9 cellular contexts compared by ENCODE assay signal in the genomic region with DNA sequence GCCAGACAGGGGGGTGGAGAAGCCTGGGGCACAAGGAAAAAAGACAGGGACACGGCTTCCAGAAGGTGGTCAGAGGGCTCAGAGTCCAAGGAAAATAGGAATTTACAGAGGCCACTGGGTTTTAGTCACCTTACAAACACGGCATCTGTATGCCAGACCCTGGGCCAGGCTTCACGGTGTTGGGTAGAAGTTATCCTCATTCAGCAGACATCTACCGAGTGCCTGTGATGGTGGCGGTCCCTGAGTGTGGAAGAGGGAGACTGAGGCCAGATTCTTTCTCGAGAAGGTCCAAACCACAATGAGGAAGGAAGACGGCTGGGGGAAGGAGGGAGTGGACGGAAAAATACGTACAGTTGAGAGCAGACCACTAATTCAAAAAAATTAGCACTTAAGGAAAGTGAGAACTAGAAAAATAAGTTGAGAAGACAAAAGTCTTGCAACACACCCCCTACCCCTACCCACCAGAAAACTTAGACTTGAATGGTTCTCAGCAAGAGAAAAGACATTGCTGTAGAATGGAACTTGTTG. TPM values are rescaled to one million over a fixed set of nuclear protein-coding genes. Genes with fewer than 3 reads are reported as not detected.
DNase-seq lines count a peak whose midpoint lies in the region; ATAC-seq, FAIRE-seq and TF ChIP-seq lines count a peak whose summit lies in the region.
"Had no signal": no experiment of that assay in that cellular context is flagged by ENCODE, and none has a peak within 500 bp of the region (broad histone marks: within the 10 kb centered on the region; RNA-seq: fewer than 3 reads in every experiment).

No MANE protein-coding gene starts in this region.

- H3K4me1 ChIP-seq in keratinocyte (ENCODE audit: control insufficient read depth, extremely low read depth, insufficient read depth, low read length) = peaks cover 57% of the 10 kb centered on the region

- H3K27ac ChIP-seq in keratinocyte (ENCODE audit: control insufficient read depth, insufficient read depth, low read length) = peak overlapping the region; percentile 80

- H2AFZ ChIP-seq in keratinocyte (ENCODE audit: control insufficient read depth, low read length) = peak overlapping the region; percentile 62

- peak overlapping the region; percentile 91 to 99 for H3K4me3 Mint-ChIP-seq in stimulated activated naive CD8-positive, alpha-beta T cell treated with anti-CD3 and anti-CD28 coated beads, Interleukin-15, amount 100 ng/mL, for 72 hours

- no peaks in the 10 kb centered on the region for H3K27me3 Mint-ChIP-seq in stimulated activated naive CD8-positive, alpha-beta T cell treated with anti-CD3 and anti-CD28 coated beads, Interleukin-15, amount 100 ng/mL, for 72 hours

- no peaks in the 10 kb centered on the region for H3K9me3 ChIP-seq in keratinocyte (ENCODE audit: control insufficient read depth, low read depth, low read length)

- TF ChIP-seq CTCF in WI38 (IDR thresholded peaks at IDR 0.05; ENCODE audit: low read depth, low read length) = no peak
- TF ChIP-seq CTCF in keratinocyte (optimal IDR thresholded peaks at IDR 0.05 in 1 of 3, IDR thresholded peaks at IDR 0.05 in 1 of 3, conservative IDR thresholded peaks at IDR 0.05 in 1 of 3; ENCODE audit: extremely low read depth in 1 of 3, insufficient read depth in 2 of 3, low read length in 3 of 3) = no peak

- ATAC-seq in stimulated activated naive CD8-positive, alpha-beta T cell treated with anti-CD3 and anti-CD28 coated beads, Interleukin-15, amount 100 ng/mL, for 72 hours = no peak

- H3K4me1 Mint-ChIP-seq in stimulated activated naive CD8-positive, alpha-beta T cell treated with anti-CD3 and anti-CD28 coated beads, Interleukin-15, amount 100 ng/mL, for 72 hours = peaks cover 59% of the 10 kb centered on the region

- H3K9me1 ChIP-seq in keratinocyte (ENCODE audit: control insufficient read depth, extremely low read depth, insufficient read depth, low read length) = no peaks in the 10 kb centered on the region

- peaks cover 33% of the 10 kb centered on the region for H3K79me2 ChIP-seq in keratinocyte (ENCODE audit: control insufficient read depth, insufficient read depth, low read length)

- H3K4me3 ChIP-seq in WI38 (ENCODE audit: low read depth, low read length) = peak overlapping the region; percentile 81; the same call in 1 of the 2 replicates
- H3K4me3 ChIP-seq in keratinocyte (ENCODE audit: control insufficient read depth in 2 of 3, extremely low read depth in 1 of 3, insufficient read depth in 2 of 3, low read depth in 1 of 3, low read length in 3 of 3) = peak overlapping the region; percentile 16 to 44 (median 31)

- dilution Hi-C loops in keratinocyte (cut with MboI; ENCODE audit: extremely low pct_ligation_motif_present, low sequenced_read_pairs) = no loop called here

- peak overlapping the region; percentile 74 for H3K9ac ChIP-seq in keratinocyte (ENCODE audit: control insufficient read depth, extremely low read depth, insufficient read depth, low read length)

- H3K27me3 ChIP-seq in keratinocyte (ENCODE audit: control insufficient read depth, extremely low read depth, insufficient read depth, low read length) = no peaks in the 10 kb centered on the region

- H3K27ac Mint-ChIP-seq in stimulated activated naive CD8-positive, alpha-beta T cell treated with anti-CD3 and anti-CD28 coated beads, Interleukin-15, amount 100 ng/mL, for 72 hours = peak overlapping the region; percentile 98

- H4K20me1 ChIP-seq in keratinocyte (ENCODE audit: control insufficient read depth, extremely low read depth, insufficient read depth, low read length) = peaks cover 19% of the 10 kb centered on the region

- peak; percentile 53 for DNase-seq in SIG-M5 treated with dmso at 0.1 percent for 504 hours (lab: John Stamatoyannopoulos, UW; ENCODE audit: unreplicated experiment)
- DNase-seq in SIG-M5 (lab: John Stamatoyannopoulos, UW) = no peak
- DNase-seq in keratinocyte (ENCODE audit: low read depth, low spot score) = no peak
- no peak for DNase-seq in stimulated activated naive CD8-positive, alpha-beta T cell treated with anti-CD3 and anti-CD28 coated beads, Interleukin-15, amount 100 ng/mL, for 72 hours
- DNase-seq in NCI-H226 = no peak
- DNase-seq in ureter (ENCODE audit: low spot score) = no peak
- no peak for DNase-seq in NCI-H524 (lab: John Stamatoyannopoulos, UW)

- no peak for FAIRE-seq in keratinocyte (lab: Jason Lieb, UNC)

- H3K36me3 ChIP-seq in keratinocyte (ENCODE audit: control insufficient read depth in 2 of 2, extremely low read depth in 1 of 2, insufficient read depth in 2 of 2, low read length in 2 of 2) = peaks cover 11 to 14% of the 10 kb centered on the region in 2 experiments

- no peaks in the 10 kb centered on the region for H3K9me3 Mint-ChIP-seq in stimulated activated naive CD8-positive, alpha-beta T cell treated with anti-CD3 and anti-CD28 coated beads, Interleukin-15, amount 100 ng/mL, for 72 hours

- peak overlapping the region; percentile 79 for H3K4me2 ChIP-seq in keratinocyte (ENCODE audit: control insufficient read depth, extremely low read depth, insufficient read depth, low read depth, low read length)

RNA-seq across cellular contexts. Expression of a gene that starts 0.9 kb away (rescaled TPM):
- polyA plus RNA-seq in keratinocyte = 52.4 to 230 TPM (median 117 TPM) in 3 replicates
- 28.0 TPM for polyA plus RNA-seq in keratinocyte (2011; ENCODE audit: low read depth)
- 84.3 and 101 TPM in 2 replicates for polyA plus RNA-seq in keratinocyte (2011; cell fraction: cytosol; rRNA removed)
- polyA plus RNA-seq in keratinocyte (2011; cell fraction: nucleus; rRNA removed) = 278 and 325 TPM in 2 replicates
- polyA plus RNA-seq in keratinocyte (2012; ENCODE audit: low replicate concordance) = 34.6 and 187 TPM in 2 replicates
- polyA minus RNA-seq in keratinocyte = 23.8 to 191 TPM (median 82.3 TPM) in 3 replicates
- 155 TPM for polyA minus RNA-seq in keratinocyte (2011; cell fraction: cytosol; rRNA and poly(A)+ RNA removed)
- polyA minus RNA-seq in keratinocyte (2011; cell fraction: nucleus; rRNA and poly(A)+ RNA removed) = 145 and 173 TPM in 2 replicates
- total RNA-seq in ureter = 199 TPM

RNA-seq across cellular contexts. Expression of a gene that starts 46.5 kb away (rescaled TPM):
- 0.39 to 0.47 TPM (median 0.44 TPM) in 3 replicates for polyA plus RNA-seq in keratinocyte
- polyA plus RNA-seq in keratinocyte (2011; ENCODE audit: low read depth) = not detected
- 0.18 and 0.27 TPM in 2 replicates for polyA plus RNA-seq in keratinocyte (2011; cell fraction: cytosol; rRNA removed)
- 0.47 TPM in 2 replicates for polyA plus RNA-seq in keratinocyte (2011; cell fraction: nucleus; rRNA removed)
- polyA plus RNA-seq in keratinocyte (2012; ENCODE audit: low replicate concordance) = 0.06 and 0.29 TPM in 2 replicates
- 0.46 TPM in 1 of 3 replicates, not detected in the others for polyA minus RNA-seq in keratinocyte
- polyA minus RNA-seq in keratinocyte (2011; cell fraction: cytosol; rRNA and poly(A)+ RNA removed) = not detected
- polyA minus RNA-seq in keratinocyte (2011; cell fraction: nucleus; rRNA and poly(A)+ RNA removed) = 0.62 TPM in 1 of 2 replicates, not detected in the other
- 59.0 TPM for total RNA-seq in ureter
- total RNA-seq: HT1080 had no signal
